Comparison of ENCODE assay signal across 9 cellular contexts in genomic region chr4:85778809-85779124, GRCh38.
DNase-seq lines count a peak whose midpoint lies in the region; ATAC-seq and TF ChIP-seq lines count a peak whose summit lies in the region.
"Had no signal": no experiment of that assay in that cellular context is flagged by ENCODE, and none has a peak within 500 bp of the region (broad histone marks: within the 10 kb centered on the region; RNA-seq: fewer than 3 reads in every experiment).

No MANE protein-coding gene starts in this region.

- peak; percentile 82 for ATAC-seq in GM21717 (IDR thresholded peaks at IDR 0.05; ENCODE audit: unreplicated experiment)

- POLR2A ChIA-PET in AG04450 (lab: Yijun Ruan, JAX), result interaction anchor here (1.0 to 1.3 kb wide), 2 partner anchors 16 to 49 kb away, joined by 4 to 7 read pairs; no protein-coding TSS in a partner anchor

- no peak overlapping the region for H3K9ac ChIP-seq in Loucy (ENCODE audit: low read depth, low read length, poor library complexity, severe bottlenecking)

- H3K4me1 ChIP-seq in Loucy (ENCODE audit: insufficient read depth, low read length, poor library complexity, severe bottlenecking) (no peaks in the 10 kb centered on the region), right atrium auricular region (peaks cover 0 to 52% of the 10 kb centered on the region in 2 donors), uterus (no peaks in the 10 kb centered on the region)

- no peaks in the 10 kb centered on the region for H3K36me3 ChIP-seq in Loucy (ENCODE audit: insufficient read depth, low read length)
- H3K36me3 ChIP-seq in right atrium auricular region, result no peaks in the 10 kb centered on the region
- no peaks in the 10 kb centered on the region for H3K36me3 ChIP-seq in uterus

- H3K9me3 ChIP-seq in AG04450 (ENCODE audit: control insufficient read depth, insufficient read depth, low read length) (no peaks in the 10 kb centered on the region), Loucy (ENCODE audit: insufficient read depth, low read depth, low read length) (no peaks in the 10 kb centered on the region), right atrium auricular region (no peaks in the 10 kb centered on the region), uterus (no peaks in the 10 kb centered on the region)

- peak overlapping the region; percentile 67; the same call in 1 of the 2 replicates for H2AFZ ChIP-seq in Loucy (ENCODE audit: low read length)

- H4K20me1 ChIP-seq in Loucy (ENCODE audit: insufficient read depth, low read length, poor library complexity, severe bottlenecking), result no peaks in the 10 kb centered on the region

- no peak overlapping the region for H3K4me2 ChIP-seq in Loucy (ENCODE audit: low read depth, low read length, poor library complexity, severe bottlenecking)

- peak overlapping the region; percentile 33 for H3K27ac ChIP-seq in AG04450 (ENCODE audit: low read depth, low read length)
- peak overlapping the region; percentile 76 to 78 for H3K27ac ChIP-seq in right atrium auricular region
- peak overlapping the region; percentile 67 to 80 for H3K27ac ChIP-seq in uterus
- H3K27ac ChIP-seq: C4-2B had no signal

- H3K27me3 ChIP-seq in AG04450 (ENCODE audit: control insufficient read depth, insufficient read depth, low read length), result no peaks in the 10 kb centered on the region
- H3K27me3 ChIP-seq in Loucy (ENCODE audit: insufficient read depth, low read length, poor library complexity, severe bottlenecking), result no peaks in the 10 kb centered on the region
- H3K27me3 ChIP-seq in right atrium auricular region, result no peaks in the 10 kb centered on the region
- no peaks in the 10 kb centered on the region for H3K27me3 ChIP-seq in uterus

- no peak for TF ChIP-seq POLR2A in uterus (IDR thresholded peaks at IDR 0.05)

- H3K9me2 ChIP-seq in Loucy (replicated peaks; ENCODE audit: low read depth, low read length), result no peaks in the 10 kb centered on the region

- CTCF ChIA-PET in AG04450 (lab: Charles Lee), result interaction anchor here (0.8 to 3.7 kb wide), 14 partner anchors 10 to 695 kb away, joined by 3 to 26 read pairs (median 5); no protein-coding TSS in a partner anchor

- H3K79me2 ChIP-seq in Loucy (ENCODE audit: insufficient read depth, low read length), result no peaks in the 10 kb centered on the region

- TF ChIP-seq CTCF in AG04450 (IDR thresholded peaks at IDR 0.05; ENCODE audit: low read depth, low read length) (no peak), Loucy (conservative IDR thresholded peaks at IDR 0.05; ENCODE audit: low read length) (no peak), right atrium auricular region (IDR thresholded peaks at IDR 0.05) (no peak), uterus (IDR thresholded peaks at IDR 0.05) (no peak)

- intact Hi-C loops in uterus (cut with DNase I; ENCODE audit: low total_unique reads), result no loop called here

- no peaks in the 10 kb centered on the region for H3F3A ChIP-seq in Loucy (ENCODE audit: low read depth)

- DNase-seq in AG04450 (ENCODE audit: low read depth, low spot score) (no peak), right atrium auricular region (ENCODE audit: low spot score) (no peak), uterus (no peak), T1000 (lab: John Stamatoyannopoulos, UW) (no peak), NCI-H446 (lab: John Stamatoyannopoulos, UW) (no peak), superior temporal gyrus (ENCODE audit: extremely low spot score) (no peak)

- H3K4me3 ChIP-seq in AG04450 (ENCODE audit: low read depth, low read length) (peak overlapping the region; percentile 67), Loucy (ENCODE audit: low read length, poor library complexity, severe bottlenecking) (no peak overlapping the region), right atrium auricular region (peak overlapping the region; percentile 5 to 44), uterus (peak overlapping the region; percentile 30 to 31)
